ENCODE assay signal across 12 cellular contexts in genomic region chr5:150022681-150023080, GRCh38. TPM values are rescaled to one million over a fixed set of nuclear protein-coding genes. Genes with fewer than 3 reads are reported as not detected.
DNase-seq lines count a peak whose midpoint lies in the region; ATAC-seq and TF ChIP-seq lines count a peak whose summit lies in the region.
"Had no signal": no experiment of that assay in that cellular context is flagged by ENCODE, and none has a peak within 500 bp of the region (broad histone marks: within the 10 kb centered on the region; RNA-seq: fewer than 3 reads in every experiment).

No MANE protein-coding gene starts in this region.

- H3K4me1 ChIP-seq in HUES64 (ENCODE audit: insufficient read depth, low read length): peaks cover 23% of the 10 kb centered on the region
- peaks cover 17 to 34% of the 10 kb centered on the region in 2 donors for H3K4me1 ChIP-seq in adrenal gland (replicated peaks in 1 of 2)
- peaks cover 5% of the 10 kb centered on the region for H3K4me1 ChIP-seq in hepatocyte (ENCODE audit: insufficient read depth)
- H3K4me1 ChIP-seq in suprapubic skin: peaks cover 24% of the 10 kb centered on the region
- H3K4me1 ChIP-seq in uterus: no peaks in the 10 kb centered on the region

- peaks cover 3% of the 10 kb centered on the region for H3K79me2 ChIP-seq in hepatocyte

- H4K20me1 ChIP-seq in hepatocyte (ENCODE audit: insufficient read depth, poor library complexity, severe bottlenecking): no peaks in the 10 kb centered on the region

- TF ChIP-seq POLR2A in adrenal gland (IDR thresholded peaks at IDR 0.05) (no peak), suprapubic skin (IDR thresholded peaks at IDR 0.05) (no peak), uterus (IDR thresholded peaks at IDR 0.05) (no peak)

- 73% methylated on average over 2 of the region's 2 CpGs for WGBS in HUES64
- 67 to 85% (median 71%) methylated on average over 2 of the region's 2 CpGs for WGBS in adrenal gland, 4 donors
- WGBS in hepatocyte (ENCODE audit: low lambda C conversion rate, missing lambda C conversion rate): 100% methylated on average over 2 of the region's 2 CpGs
- WGBS in suprapubic skin: 77% methylated on average over 2 of the region's 2 CpGs

- DNase-seq in adrenal gland (no peak), hepatocyte (ENCODE audit: low spot score) (no peak), suprapubic skin (ENCODE audit: low spot score in 2 of 2) (no peak), uterus (no peak)
- no peak for DNase-seq in activated T-cell treated with anti-CD3 and anti-CD28 coated beads, Interleukin-2, amount 50 U/mL, for 48 hours
- DNase-seq: NCI-H1092 treated with DMSO at 0.1 percent for 48 hours; NCI-H526 treated with DMSO at 0.1 percent for 48 hours; stimulated activated CD4-positive, alpha-beta T cell treated with anti-CD3 and anti-CD28 coated beads, Interleukin-2, amount 100 ng/mL, for 48 hours; stimulated activated naive CD8-positive, alpha-beta T cell treated with anti-CD3 and anti-CD28 coated beads, Interleukin-15, Interleukin-2, amounts not matched to agents 100 U/mL and 50 U/mL, for 24 hours; WERI-Rb-1 had no signal

- H3K4me2 ChIP-seq in hepatocyte: no peak overlapping the region

- H3K9me2 ChIP-seq in hepatocyte (replicated peaks; ENCODE audit: insufficient read depth): no peaks in the 10 kb centered on the region

- TF ChIP-seq EP300 in suprapubic skin (IDR thresholded peaks at IDR 0.05): no peak

- H3K27ac ChIP-seq in HUES64 (ENCODE audit: low read depth, low read length): peak overlapping the region; percentile 85; the same call in 1 of the 2 replicates
- H3K27ac ChIP-seq in adrenal gland: peak overlapping the region in 4 of 5 donors; percentile 75 to 81 (median 77)
- H3K27ac ChIP-seq in hepatocyte: peak overlapping the region; percentile 23
- peak overlapping the region; percentile 30 for H3K27ac ChIP-seq in suprapubic skin
- H3K27ac ChIP-seq in uterus: peak overlapping the region in 1 of 2 donors; percentile 33
- H3K27ac ChIP-seq: WERI-Rb-1 had no signal

- no peak for TF ChIP-seq CTCF in adrenal gland (IDR thresholded peaks at IDR 0.05)
- no peak for TF ChIP-seq CTCF in hepatocyte (IDR thresholded peaks at IDR 0.05; ENCODE audit: poor library complexity)
- TF ChIP-seq CTCF in suprapubic skin (IDR thresholded peaks at IDR 0.05): no peak
- no peak for TF ChIP-seq CTCF in uterus (IDR thresholded peaks at IDR 0.05)

- H3K9ac ChIP-seq in HUES64 (ENCODE audit: low read depth, low read length): peak overlapping the region; percentile 38; the same call in 1 of the 2 replicates

- H3K27me3 ChIP-seq in HUES64 (ENCODE audit: insufficient read depth, low read length) (no peaks in the 10 kb centered on the region), adrenal gland (no peaks in the 10 kb centered on the region), hepatocyte (no peaks in the 10 kb centered on the region), suprapubic skin (no peaks in the 10 kb centered on the region), uterus (no peaks in the 10 kb centered on the region)

- intact Hi-C loops in adrenal gland (cut with DNase I): no loop called here
- intact Hi-C loops in uterus (cut with DNase I; ENCODE audit: low total_unique reads): no loop called here

- peaks cover 96% of the 10 kb centered on the region for H3K36me3 ChIP-seq in HUES64 (ENCODE audit: insufficient read depth, low read length)
- peaks cover 0 to 82% of the 10 kb centered on the region in 2 donors for H3K36me3 ChIP-seq in adrenal gland (replicated peaks in 1 of 2)
- peaks cover 5% of the 10 kb centered on the region for H3K36me3 ChIP-seq in hepatocyte (replicated peaks; ENCODE audit: insufficient read depth, low read depth)
- peaks cover 83% of the 10 kb centered on the region for H3K36me3 ChIP-seq in suprapubic skin
- H3K36me3 ChIP-seq in uterus: no peaks in the 10 kb centered on the region

- no peak overlapping the region for H2AFZ ChIP-seq in hepatocyte

- H3K4me3 ChIP-seq in HUES64 (ENCODE audit: low read length) (no peak overlapping the region), adrenal gland (peak overlapping the region in 1 of 4 donors; percentile 1), hepatocyte (no peak overlapping the region), suprapubic skin (no peak overlapping the region), uterus (no peak overlapping the region)

- H3K9me3 ChIP-seq in HUES64 (ENCODE audit: insufficient read depth, low read depth, low read length) (no peaks in the 10 kb centered on the region), adrenal gland (replicated peaks in 1 of 3) (no peaks in the 10 kb centered on the region), hepatocyte (ENCODE audit: low read depth) (no peaks in the 10 kb centered on the region), suprapubic skin (no peaks in the 10 kb centered on the region), uterus (no peaks in the 10 kb centered on the region)

- no peak for ATAC-seq in HG03442 (IDR thresholded peaks at IDR 0.05; ENCODE audit: unreplicated experiment)
- ATAC-seq: stimulated activated naive CD8-positive, alpha-beta T cell treated with anti-CD3 and anti-CD28 coated beads, Interleukin-15, Interleukin-2, amounts not matched to agents 100 U/mL and 50 U/mL, for 24 hours had no signal

RNA-seq across cellular contexts. Expression of gene HMGXB3, which starts 22.1 kb away (rescaled TPM):
- 14.9 TPM for polyA plus RNA-seq in HUES64 (2013, experiment 1 of 2)
- polyA plus RNA-seq in HUES64 (2013, experiment 2 of 2): 17.4 TPM
- total RNA-seq in adrenal gland (10 to 100 TPM; 29.6 to 53.1 (median 36.1) TPM), hepatocyte (32.8 and 47.5 TPM in 2 replicates), suprapubic skin (10 to 100 TPM; 28.8 to 59.3 (median 31.4) TPM), uterus (10 to 100 TPM; 19.0 to 43.4 (median 30.2) TPM)
- polyA plus RNA-seq in adrenal gland (10 to 100 TPM; 22.8 to 56.5 (median 48.9) TPM), hepatocyte (23.4 and 24.6 TPM in 2 replicates)

RNA-seq across cellular contexts. Expression of gene TIGD6, which starts 22.2 kb away (rescaled TPM):
- 2.6 TPM for polyA plus RNA-seq in HUES64 (2013, experiment 1 of 2)
- 3.8 TPM for polyA plus RNA-seq in HUES64 (2013, experiment 2 of 2)
- total RNA-seq in adrenal gland: 1 to 10 TPM; 5.4 to 9.4 (median 7.6) TPM
- 10 to 100 TPM in 1 of 3 donors, 1 to 10 TPM in 2; 7.4 to 10.5 (median 8.5) TPM for polyA plus RNA-seq in adrenal gland
- total RNA-seq in hepatocyte: 4.6 and 5.0 TPM in 2 replicates
- 4.5 and 4.6 TPM in 2 replicates for polyA plus RNA-seq in hepatocyte
- total RNA-seq in suprapubic skin: 1 to 10 TPM; 3.5 to 6.0 (median 4.5) TPM
- 1 to 10 TPM; 1.2 to 6.8 (median 2.7) TPM for total RNA-seq in uterus
